1 cellular context compared by ENCODE assay signal in genomic region chr4:88526221-88526815, GRCh38.
TF ChIP-seq lines count a peak whose summit lies in the region.

No MANE protein-coding gene starts in this region.

TF ChIP-seq in K562, 482 proteins besides CTCF, POLR2A, EP300 and RAD21 (continued from another document):
- TF ChIP-seq ATF6 (CRISPR knock-in tag; IDR thresholded peaks at IDR 0.05) (no peak), ZNF668 (CRISPR knock-in tag; IDR thresholded peaks at IDR 0.05) (no peak), CBFA2T2 (conservative IDR thresholded peaks at IDR 0.05) (no peak), L3MBTL2 (IDR thresholded peaks at IDR 0.05) (no peak), JUND (IDR thresholded peaks at IDR 0.05; ENCODE audit: borderline replicate concordance, low read depth, low read length) (peak; percentile 4; the same call in 1 of the 2 replicates), JUND (tag; IDR thresholded peaks at IDR 0.05; ENCODE audit: borderline replicate concordance, low read depth, low read length) (no peak), SMARCC2 (IDR thresholded peaks at IDR 0.05; ENCODE audit: low read depth) (no peak)
